Comparison of ENCODE assay signal across 2 cellular contexts in the genomic region with DNA sequence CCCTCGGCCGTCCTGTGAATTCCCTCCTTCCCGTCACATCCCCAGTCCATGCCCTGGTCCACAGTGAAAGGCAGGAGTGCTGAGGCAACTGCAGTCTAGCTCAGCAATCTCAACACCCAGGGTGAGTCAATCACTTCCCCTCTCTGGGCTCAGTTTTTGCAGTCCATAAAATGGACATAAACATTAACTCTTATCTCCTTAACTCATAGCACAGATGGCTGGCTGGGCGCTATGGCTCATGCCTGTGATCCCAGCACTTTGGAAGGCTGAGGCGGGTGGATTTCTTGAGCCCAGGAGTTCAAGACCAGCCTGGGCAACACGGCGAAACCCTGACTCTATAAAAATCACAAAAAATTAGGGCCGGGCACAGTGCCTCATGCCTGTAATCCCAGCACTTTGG.
TF ChIP-seq lines count a peak whose summit lies in the region.

No MANE protein-coding gene starts in this region.

TF ChIP-seq in K562, 482 proteins besides CTCF, POLR2A, EP300 and RAD21:
- TF ChIP-seq, protein P1, sequence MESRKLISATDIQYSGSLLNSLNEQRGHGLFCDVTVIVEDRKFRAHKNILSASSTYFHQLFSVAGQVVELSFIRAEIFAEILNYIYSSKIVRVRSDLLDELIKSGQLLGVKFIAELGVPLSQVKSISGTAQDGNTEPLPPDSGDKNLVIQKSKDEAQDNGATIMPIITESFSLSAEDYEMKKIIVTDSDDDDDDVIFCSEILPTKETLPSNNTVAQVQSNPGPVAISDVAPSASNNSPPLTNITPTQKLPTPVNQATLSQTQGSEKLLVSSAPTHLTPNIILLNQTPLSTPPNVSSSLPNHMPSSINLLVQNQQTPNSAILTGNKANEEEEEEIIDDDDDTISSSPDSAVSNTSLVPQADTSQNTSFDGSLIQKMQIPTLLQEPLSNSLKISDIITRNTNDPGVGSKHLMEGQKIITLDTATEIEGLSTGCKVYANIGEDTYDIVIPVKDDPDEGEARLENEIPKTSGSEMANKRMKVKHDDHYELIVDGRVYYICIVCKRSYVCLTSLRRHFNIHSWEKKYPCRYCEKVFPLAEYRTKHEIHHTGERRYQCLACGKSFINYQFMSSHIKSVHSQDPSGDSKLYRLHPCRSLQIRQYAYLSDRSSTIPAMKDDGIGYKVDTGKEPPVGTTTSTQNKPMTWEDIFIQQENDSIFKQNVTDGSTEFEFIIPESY (CRISPR knock-in tag; IDR thresholded peaks at IDR 0.05): peak; percentile 85
- peak; percentile 30 for TF ChIP-seq CBFA2T3 (IDR thresholded peaks at IDR 0.05)
- TF ChIP-seq NR1H2 (CRISPR knock-in tag; IDR thresholded peaks at IDR 0.05): no peak
- no peak for TF ChIP-seq HDAC8 (tag; IDR thresholded peaks at IDR 0.05)
- 0 out of 2 replicates have a peak, but pooled peaks have one; percentile 14 for TF ChIP-seq SPI1 (IDR thresholded peaks at IDR 0.05; ENCODE audit: borderline replicate concordance, low read depth, low read length)
- no peak for TF ChIP-seq KLF16 (IDR thresholded peaks at IDR 0.05)
- TF ChIP-seq KDM1A (IDR thresholded peaks at IDR 0.05): peak; percentile 39 to 64; a peak in 1 of 4 replicates
- no peak for TF ChIP-seq XRCC3 (IDR thresholded peaks at IDR 0.05)
- no peak for TF ChIP-seq ZNF212 (CRISPR knock-in tag; IDR thresholded peaks at IDR 0.05)
- TF ChIP-seq CHD2 (IDR thresholded peaks at IDR 0.05; ENCODE audit: low read depth, low read length): no peak
- TF ChIP-seq SMAD4 (CRISPR knock-in tag; conservative IDR thresholded peaks at IDR 0.05): no peak
- no peak for TF ChIP-seq HNRNPL (IDR thresholded peaks at IDR 0.05; ENCODE audit: low read depth, low read length)
- no peak for TF ChIP-seq EP400 (IDR thresholded peaks at IDR 0.05)

TF ChIP-seq in GM12891, 5 proteins besides CTCF, POLR2A, EP300 and RAD21:
- TF ChIP-seq POLR2AphosphoS5 (IDR thresholded peaks at IDR 0.05; ENCODE audit: low read depth, low read length) (no peak), POU2F2 (IDR thresholded peaks at IDR 0.05; ENCODE audit: low read depth, low read length) (no peak), SPI1 (IDR thresholded peaks at IDR 0.05; ENCODE audit: low read depth, low read length) (no peak), TAF1 (IDR thresholded peaks at IDR 0.05; ENCODE audit: low read depth, low read length) (no peak), PAX5 (IDR thresholded peaks at IDR 0.05; ENCODE audit: insufficient read depth, low read length, severe bottlenecking) (no peak)
